ENCODE assay signal across 8 cellular contexts in genomic region chr12:44795970-44796369, GRCh38.
"Had no signal": no experiment of that assay in that cellular context is flagged by ENCODE, and none has a peak within 500 bp of the region (broad histone marks: within the 10 kb centered on the region; RNA-seq: fewer than 3 reads in every experiment).

No MANE protein-coding gene starts in this region.

- DNase-seq: H9, HCEC 1CT, KBM-7 had no signal

- H2AFZ ChIP-seq: GM23338 had no signal

- H3K9ac ChIP-seq: KMS-11 had no signal

- H3K27ac ChIP-seq: KMS-11 had no signal

- H3K4me3 ChIP-seq: GM23338 had no signal

- H3K4me2 ChIP-seq: GM23338, KMS-11 had no signal

- FAIRE-seq: H1, H54, HTR-8/SVneo had no signal

- ATAC-seq: GM23338 had no signal
